ENCODE assay signal across 28 cellular contexts in the genomic region with DNA sequence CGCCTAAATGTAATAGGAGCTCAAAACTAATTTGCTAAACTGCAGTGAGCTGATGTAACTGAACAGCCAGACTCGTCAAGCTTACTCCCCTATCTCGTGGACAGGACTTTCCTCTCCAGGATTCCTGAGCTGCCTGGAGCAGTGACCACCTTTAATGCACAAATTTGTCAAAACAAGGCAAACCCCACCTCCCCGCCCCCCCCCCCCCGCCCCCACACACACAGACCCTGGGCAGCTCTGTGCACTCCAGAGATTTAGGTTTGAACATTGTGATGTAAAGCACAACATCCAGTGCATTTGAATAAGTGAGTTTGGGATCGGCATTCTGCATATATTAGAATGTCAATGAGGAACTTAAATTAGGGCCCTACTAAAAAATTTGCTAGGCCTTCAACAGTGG.
"Had no signal": no experiment of that assay in that cellular context is flagged by ENCODE, and none has a peak within 500 bp of the region (broad histone marks: within the 10 kb centered on the region; RNA-seq: fewer than 3 reads in every experiment).

No MANE protein-coding gene starts in this region.

- DNase-seq: activated CD4-positive, alpha-beta T cell treated with anti-CD3 and anti-CD28 coated beads for 48 hours; activated CD4-positive, alpha-beta T cell treated with anti-CD3 and anti-CD28 coated beads, Interleukin-2, amount 50 U/mL, for 48 hours; activated CD8-positive, alpha-beta memory T cell treated with anti-CD3 and anti-CD28 coated beads, Interleukin-2, amount 50 U/mL, for 4 hours; activated gamma-delta T cell; activated naive CD4-positive, alpha-beta T cell treated with anti-CD3 and anti-CD28 coated beads, Interleukin-2, amount 10 ng/mL, durations not matched to agents 7 days and 5 days; activated T-cell treated with anti-CD3 and anti-CD28 coated beads, Interleukin-2, amount 50 U/mL, for 1 hour; amniotic stem cell; caudate nucleus; cortex of kidney; effector memory CD8-positive, alpha-beta T cell; left cardiac atrium; naive B cell; nucleus accumbens; pancreas; retina; stimulated activated CD4-positive, alpha-beta T cell treated with anti-CD3 and anti-CD28 coated beads, Interleukin-12 subunit alpha, Interleukin-12 subunit beta, amount 100 ng/mL, for 4 hours; stimulated activated CD4-positive, alpha-beta T cell treated with anti-CD3 and anti-CD28 coated beads, Interleukin-4, amount 100 ng/mL, for 1 hour; T-helper 1 cell; tibial artery; upper lobe of right lung had no signal

- ATAC-seq: effector memory CD8-positive, alpha-beta T cell; gastroesophageal sphincter; left cardiac atrium; pancreas; sciatic nerve; upper lobe of right lung had no signal

- H3K27ac ChIP-seq: gastroesophageal sphincter, hepatocyte, pancreas, prostate gland, skin epidermis, tibial artery, upper lobe of right lung had no signal

- H3K36me3 ChIP-seq: gastroesophageal sphincter, pancreas, prostate gland, tibial artery, upper lobe of right lung had no signal

- H3K4me3 Mint-ChIP-seq: activated naive CD4-positive, alpha-beta T cell treated with anti-CD3 and anti-CD28 coated beads, Interleukin-2, amount 10 ng/mL, durations not matched to agents 7 days and 5 days; effector memory CD8-positive, alpha-beta T cell; mesothelial cell of epicardium; stimulated activated naive CD8-positive, alpha-beta T cell treated with anti-CD3 and anti-CD28 coated beads, Interleukin-15, Interleukin-2, amounts not matched to agents 100 ng/mL and 50 ng/mL, for 24 hours; T-helper 2 cell treated with Interferon-gamma antibody and Interleukin-4, amounts not matched to agents 5 μg/mL and 100 μg/mL, for 36 hours had no signal

- H3K9me3 ChIP-seq: gastroesophageal sphincter, pancreas, prostate gland, tibial artery, upper lobe of right lung had no signal

- H3K27me3 ChIP-seq: gastroesophageal sphincter, hepatocyte, pancreas, tibial artery, upper lobe of right lung had no signal

- H3K4me1 ChIP-seq: pancreas, prostate gland had no signal

- H3K27ac Mint-ChIP-seq: activated naive CD4-positive, alpha-beta T cell treated with anti-CD3 and anti-CD28 coated beads, Interleukin-2, amount 10 ng/mL, durations not matched to agents 7 days and 5 days; effector memory CD8-positive, alpha-beta T cell; mesothelial cell of epicardium; T-helper 2 cell treated with Interferon-gamma antibody and Interleukin-4, amounts not matched to agents 5 μg/mL and 100 μg/mL, for 36 hours had no signal

- H3K4me3 ChIP-seq: gastroesophageal sphincter, hepatocyte, pancreas, prostate gland, skin epidermis, tibial artery, upper lobe of right lung had no signal

- H3K9me3 Mint-ChIP-seq: activated naive CD4-positive, alpha-beta T cell treated with anti-CD3 and anti-CD28 coated beads, Interleukin-2, amount 10 ng/mL, durations not matched to agents 7 days and 5 days; effector memory CD8-positive, alpha-beta T cell; mesothelial cell of epicardium; stimulated activated naive CD8-positive, alpha-beta T cell treated with anti-CD3 and anti-CD28 coated beads, Interleukin-15, Interleukin-2, amounts not matched to agents 100 ng/mL and 50 ng/mL, for 24 hours; T-helper 2 cell treated with Interferon-gamma antibody and Interleukin-4, amounts not matched to agents 5 μg/mL and 100 μg/mL, for 36 hours had no signal

- H3K36me3 Mint-ChIP-seq: activated naive CD4-positive, alpha-beta T cell treated with anti-CD3 and anti-CD28 coated beads, Interleukin-2, amount 10 ng/mL, durations not matched to agents 7 days and 5 days; mesothelial cell of epicardium; naive B cell had no signal
